ENCODE assay signal across 16 cellular contexts in genomic region chr5:89437450-89438435, GRCh38.
DNase-seq lines count a peak whose midpoint lies in the region; ATAC-seq, FAIRE-seq and TF ChIP-seq lines count a peak whose summit lies in the region.
"Had no signal": no experiment of that assay in that cellular context is flagged by ENCODE, and none has a peak within 500 bp of the region (broad histone marks: within the 10 kb centered on the region; RNA-seq: fewer than 3 reads in every experiment).

No MANE protein-coding gene starts in this region.

- FAIRE-seq in RCC 7860 (lab: Jason Lieb, UNC) = no peak

- H3K4me1 Mint-ChIP-seq in activated naive CD8-positive, alpha-beta T cell treated with anti-CD3 and anti-CD28 coated beads, Interleukin-2, amount 50 U/mL, for 24 hours = peaks cover 17% of the 10 kb centered on the region

- H3K36me3 ChIP-seq in left ventricle myocardium inferior (no peaks in the 10 kb centered on the region), upper lobe of right lung (no peaks in the 10 kb centered on the region)
- H3K36me3 ChIP-seq: neutrophil had no signal

- no peak for DNase-seq in left ventricle myocardium inferior
- no peak for DNase-seq in Right ventricle myocardium superior
- DNase-seq in RCC 7860 (ENCODE audit: low spot score) = peak; percentile 75
- DNase-seq in glomerular visceral epithelial cell (ENCODE audit: extremely low spot score) = peak; percentile 59
- no peak for DNase-seq in upper lobe of right lung
- DNase-seq in activated naive CD8-positive, alpha-beta T cell treated with anti-CD3 and anti-CD28 coated beads, Interleukin-2, amount 50 U/mL, for 24 hours = no peak
- no peak for DNase-seq in NCI-H2029 (lab: John Stamatoyannopoulos, UW)
- DNase-seq: DMS79; left cardiac atrium; NCI-H187 treated with DMSO at 0.1 percent for 48 hours; stimulated activated CD4-positive, alpha-beta T cell treated with anti-CD3 and anti-CD28 coated beads, Interleukin-15, amount 100 ng/mL, for 24 hours had no signal

- TF ChIP-seq CTCF in left ventricle myocardium inferior (IDR thresholded peaks at IDR 0.05; ENCODE audit: borderline replicate concordance) (no peak), upper lobe of right lung (IDR thresholded peaks at IDR 0.05) (no peak)

- intact Hi-C loops in left ventricle myocardium inferior (cut with micrococcal nuclease) (no loop called here), Right ventricle myocardium superior (cut with DNase I) (no loop called here), upper lobe of right lung (cut with DNase I) (no loop called here)

- H3K36me3 Mint-ChIP-seq in activated naive CD8-positive, alpha-beta T cell treated with anti-CD3 and anti-CD28 coated beads, Interleukin-2, amount 50 U/mL, for 24 hours (ENCODE audit: low read depth) = no peaks in the 10 kb centered on the region
- H3K36me3 Mint-ChIP-seq: activated naive CD8-positive, alpha-beta T cell had no signal

- no peak overlapping the region for H3K4me3 Mint-ChIP-seq in activated naive CD8-positive, alpha-beta T cell treated with anti-CD3 and anti-CD28 coated beads, Interleukin-2, amount 50 U/mL, for 24 hours
- H3K4me3 Mint-ChIP-seq: activated naive CD8-positive, alpha-beta T cell had no signal

- H3K27me3 Mint-ChIP-seq in activated naive CD8-positive, alpha-beta T cell treated with anti-CD3 and anti-CD28 coated beads, Interleukin-2, amount 50 U/mL, for 24 hours = no peaks in the 10 kb centered on the region
- H3K27me3 Mint-ChIP-seq: activated naive CD8-positive, alpha-beta T cell had no signal

- H3K27ac Mint-ChIP-seq in activated naive CD8-positive, alpha-beta T cell treated with anti-CD3 and anti-CD28 coated beads, Interleukin-2, amount 50 U/mL, for 24 hours = no peak overlapping the region
- H3K27ac Mint-ChIP-seq: activated naive CD8-positive, alpha-beta T cell had no signal

- H3K4me3 ChIP-seq in left ventricle myocardium inferior (no peak overlapping the region), upper lobe of right lung (no peak overlapping the region)

- H3K27me3 ChIP-seq in left ventricle myocardium inferior (ENCODE audit: low read depth) (no peaks in the 10 kb centered on the region), upper lobe of right lung (no peaks in the 10 kb centered on the region)
- H3K27me3 ChIP-seq: neutrophil had no signal

- H3K4me1 ChIP-seq in left ventricle myocardium inferior (peaks cover 20% of the 10 kb centered on the region), upper lobe of right lung (no peaks in the 10 kb centered on the region)

- H3K9me3 Mint-ChIP-seq in activated naive CD8-positive, alpha-beta T cell treated with anti-CD3 and anti-CD28 coated beads, Interleukin-2, amount 50 U/mL, for 24 hours = peaks cover 4% of the 10 kb centered on the region

- H3K27ac ChIP-seq in left ventricle myocardium inferior (replicated peaks) (peak overlapping the region; percentile 15), upper lobe of right lung (no peak overlapping the region)
- H3K27ac ChIP-seq: neutrophil, RWPE1 had no signal

- ATAC-seq in Right ventricle myocardium superior (ENCODE audit: poor library complexity) = no peak
- peak; percentile 83 for ATAC-seq in upper lobe of right lung
- ATAC-seq in activated naive CD8-positive, alpha-beta T cell treated with anti-CD3 and anti-CD28 coated beads, Interleukin-2, amount 50 U/mL, for 24 hours = no peak
- ATAC-seq in HG02870 (IDR thresholded peaks at IDR 0.05; ENCODE audit: unreplicated experiment) = no peak
- ATAC-seq: HCT116, left cardiac atrium had no signal

- H3K9me3 ChIP-seq in left ventricle myocardium inferior (replicated peaks) (no peaks in the 10 kb centered on the region), upper lobe of right lung (no peaks in the 10 kb centered on the region)
- H3K9me3 ChIP-seq: neutrophil had no signal

Comparison
In these comparisons a context has a peak if more than half of its experiments do, and no peak if none do; other contexts are left out.
1. DNase-seq: peak in RCC 7860 (single experiment) and glomerular visceral epithelial cell (single experiment); none in left ventricle myocardium inferior (single experiment), Right ventricle myocardium superior (single experiment), upper lobe of right lung (single experiment), activated naive CD8-positive, alpha-beta T cell treated with anti-CD3 and anti-CD28 coated beads, Interleukin-2, amount 50 U/mL, for 24 hours (single experiment) and NCI-H2029 (single experiment).